Comparison of ENCODE assay signal across 27 cellular contexts in the genomic region with DNA sequence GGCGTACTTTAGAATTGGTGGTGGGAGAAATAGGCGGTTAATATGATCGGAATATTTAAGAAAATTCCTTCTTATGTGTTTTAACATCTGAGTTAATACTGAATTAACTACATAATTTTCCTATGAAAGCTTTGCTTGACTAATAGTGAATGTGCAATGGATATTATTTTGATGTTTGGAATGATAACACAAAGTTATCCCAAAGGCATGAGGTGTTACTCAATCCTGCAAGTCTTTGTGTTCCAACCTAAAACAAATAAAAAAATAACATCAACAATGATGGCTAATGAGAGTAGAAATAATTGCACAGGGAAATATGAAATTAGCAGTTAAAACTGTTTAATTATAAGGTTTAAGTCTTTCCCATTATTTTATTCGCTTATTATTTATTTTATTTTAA.
"Had no signal": no experiment of that assay in that cellular context is flagged by ENCODE, and none has a peak within 500 bp of the region (broad histone marks: within the 10 kb centered on the region; RNA-seq: fewer than 3 reads in every experiment).

No MANE protein-coding gene starts in this region.

- H3K27me3 ChIP-seq: adrenal gland had no signal

- DNase-seq: activated CD4-positive, alpha-beta memory T cell treated with anti-CD3 and anti-CD28 coated beads for 36 hours; activated CD4-positive, alpha-beta T cell treated with anti-CD3 and anti-CD28 coated beads, Interleukin-2, amount 10 ng/mL, durations not matched to agents 7 days and 5 days; activated CD4-positive, CD25-positive, alpha-beta regulatory T cell; activated CD8-positive, alpha-beta memory T cell treated with anti-CD3 and anti-CD28 coated beads for 24 hours; activated gamma-delta T cell; activated naive CD4-positive, alpha-beta T cell treated with anti-CD3 and anti-CD28 coated beads, Interleukin-2, amount 10 ng/mL, durations not matched to agents 7 days and 5 days; activated naive CD8-positive, alpha-beta T cell treated with anti-CD3 and anti-CD28 coated beads for 36 hours; activated T-cell treated with anti-CD3 and anti-CD28 coated beads, Interleukin-2, amount 50 U/mL, for 4 hours; adrenal gland; aorta; KG1; NCI-H1092; NCI-H1417; NCI-H2029; NCI-H2107; NCI-H2171 treated with DMSO at 0.1 percent for 48 hours; NCI-H226; NCI-H526; NCI-H774; RPMI8226; T-cell; T-helper 2 cell; T1000 had no signal

- H3K27ac ChIP-seq: adrenal gland, SK-N-MC, VCaP had no signal

- H3K4me1 ChIP-seq: adrenal gland had no signal

- H3K36me3 ChIP-seq: adrenal gland had no signal

- H3K9me3 ChIP-seq: adrenal gland had no signal

- ATAC-seq: activated T-cell treated with anti-CD3 and anti-CD28 coated beads, Interleukin-2, amount 50 U/mL, for 4 hours; activated T-helper 17 cell treated with anti-CD3 and anti-CD28 coated beads, Interleukin-2, amount 50 U/mL, for 72 hours; Right ventricle myocardium inferior; T-cell had no signal

- H3K4me3 ChIP-seq: adrenal gland, SK-N-MC had no signal
